1 cellular context compared by ENCODE assay signal in the genomic region with DNA sequence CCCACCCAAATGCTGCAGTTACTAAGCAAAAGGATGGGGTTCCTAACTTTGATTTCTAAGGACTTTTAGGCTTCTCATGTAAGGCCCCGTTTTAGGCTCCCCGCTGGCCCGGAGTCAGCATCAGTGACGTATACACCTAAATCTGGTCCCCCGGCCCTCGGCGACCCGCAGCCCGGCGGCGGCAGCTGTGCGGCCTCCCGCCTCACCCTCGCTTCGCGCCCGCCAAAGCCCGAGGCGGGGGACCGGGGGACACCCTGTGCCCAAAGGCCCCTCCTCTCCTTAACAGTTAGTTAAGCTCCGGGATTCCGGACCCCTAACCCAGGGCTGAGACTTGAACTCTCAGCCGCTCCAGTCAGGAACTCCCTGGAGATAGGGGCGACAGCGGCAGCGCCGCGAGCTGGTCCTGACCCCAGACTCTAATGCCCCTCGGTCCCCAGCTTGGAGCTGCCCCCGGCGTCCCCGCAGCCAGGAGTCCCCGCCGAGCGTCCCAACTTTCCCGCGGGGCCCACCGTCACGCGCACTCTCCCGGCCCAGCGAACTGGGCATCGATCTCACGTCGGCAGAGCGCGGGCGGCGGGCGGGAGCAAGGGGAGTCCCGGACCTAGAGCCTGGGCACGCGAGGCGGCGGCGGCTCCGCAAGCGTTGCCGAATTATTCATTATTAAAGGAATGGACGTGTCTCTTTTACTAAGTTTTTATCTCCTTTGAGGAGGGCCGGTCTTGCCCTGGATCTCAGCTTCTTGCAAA.
TF ChIP-seq lines count a peak whose summit lies in the region.

No MANE protein-coding gene starts in this region.

TF ChIP-seq in HEK293, 187 proteins besides CTCF, POLR2A, EP300 and RAD21 (continued from another document):
- TF ChIP-seq, protein P1, sequence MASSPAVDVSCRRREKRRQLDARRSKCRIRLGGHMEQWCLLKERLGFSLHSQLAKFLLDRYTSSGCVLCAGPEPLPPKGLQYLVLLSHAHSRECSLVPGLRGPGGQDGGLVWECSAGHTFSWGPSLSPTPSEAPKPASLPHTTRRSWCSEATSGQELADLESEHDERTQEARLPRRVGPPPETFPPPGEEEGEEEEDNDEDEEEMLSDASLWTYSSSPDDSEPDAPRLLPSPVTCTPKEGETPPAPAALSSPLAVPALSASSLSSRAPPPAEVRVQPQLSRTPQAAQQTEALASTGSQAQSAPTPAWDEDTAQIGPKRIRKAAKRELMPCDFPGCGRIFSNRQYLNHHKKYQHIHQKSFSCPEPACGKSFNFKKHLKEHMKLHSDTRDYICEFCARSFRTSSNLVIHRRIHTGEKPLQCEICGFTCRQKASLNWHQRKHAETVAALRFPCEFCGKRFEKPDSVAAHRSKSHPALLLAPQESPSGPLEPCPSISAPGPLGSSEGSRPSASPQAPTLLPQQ (tag by site-specific recombination; IDR thresholded peaks at IDR 0.05), result peak; percentile 94
- TF ChIP-seq, protein P2, sequence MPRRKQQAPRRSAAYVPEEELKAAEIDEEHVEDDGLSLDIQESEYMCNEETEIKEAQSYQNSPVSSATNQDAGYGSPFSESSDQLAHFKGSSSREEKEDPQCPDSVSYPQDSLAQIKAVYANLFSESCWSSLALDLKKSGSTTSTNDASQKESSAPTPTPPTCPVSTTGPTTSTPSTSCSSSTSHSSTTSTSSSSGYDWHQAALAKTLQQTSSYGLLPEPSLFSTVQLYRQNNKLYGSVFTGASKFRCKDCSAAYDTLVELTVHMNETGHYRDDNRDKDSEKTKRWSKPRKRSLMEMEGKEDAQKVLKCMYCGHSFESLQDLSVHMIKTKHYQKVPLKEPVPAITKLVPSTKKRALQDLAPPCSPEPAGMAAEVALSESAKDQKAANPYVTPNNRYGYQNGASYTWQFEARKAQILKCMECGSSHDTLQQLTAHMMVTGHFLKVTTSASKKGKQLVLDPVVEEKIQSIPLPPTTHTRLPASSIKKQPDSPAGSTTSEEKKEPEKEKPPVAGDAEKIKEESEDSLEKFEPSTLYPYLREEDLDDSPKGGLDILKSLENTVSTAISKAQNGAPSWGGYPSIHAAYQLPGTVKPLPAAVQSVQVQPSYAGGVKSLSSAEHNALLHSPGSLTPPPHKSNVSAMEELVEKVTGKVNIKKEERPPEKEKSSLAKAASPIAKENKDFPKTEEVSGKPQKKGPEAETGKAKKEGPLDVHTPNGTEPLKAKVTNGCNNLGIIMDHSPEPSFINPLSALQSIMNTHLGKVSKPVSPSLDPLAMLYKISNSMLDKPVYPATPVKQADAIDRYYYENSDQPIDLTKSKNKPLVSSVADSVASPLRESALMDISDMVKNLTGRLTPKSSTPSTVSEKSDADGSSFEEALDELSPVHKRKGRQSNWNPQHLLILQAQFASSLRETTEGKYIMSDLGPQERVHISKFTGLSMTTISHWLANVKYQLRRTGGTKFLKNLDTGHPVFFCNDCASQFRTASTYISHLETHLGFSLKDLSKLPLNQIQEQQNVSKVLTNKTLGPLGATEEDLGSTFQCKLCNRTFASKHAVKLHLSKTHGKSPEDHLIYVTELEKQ (tag by site-specific recombination; IDR thresholded peaks at IDR 0.05; ENCODE audit: borderline replicate concordance), result no peak
- TF ChIP-seq ZNF138 (tag by site-specific recombination; IDR thresholded peaks at IDR 0.05; ENCODE audit: borderline replicate concordance), result no peak
- no peak for TF ChIP-seq ZNF571 (tag by site-specific recombination; IDR thresholded peaks at IDR 0.05)
- TF ChIP-seq SP2 (tag by site-specific recombination; IDR thresholded peaks at IDR 0.05), result peak; percentile 35
- no peak for TF ChIP-seq ZNF776 (tag by site-specific recombination; IDR thresholded peaks at IDR 0.05; ENCODE audit: borderline replicate concordance)
- TF ChIP-seq ZBTB8A (tag by site-specific recombination; IDR thresholded peaks at IDR 0.05), result peak; percentile 72
- peak; percentile 44; the same call in 1 of the 2 replicates for TF ChIP-seq GLIS2 (tag by site-specific recombination; IDR thresholded peaks at IDR 0.05)
- peak; percentile 71; the same call in 1 of the 2 replicates for TF ChIP-seq ZNF335 (tag by site-specific recombination; conservative IDR thresholded peaks at IDR 0.05)
- no peak for TF ChIP-seq SCRT1 (tag by site-specific recombination; IDR thresholded peaks at IDR 0.05; ENCODE audit: borderline replicate concordance)
- peak; percentile 75 for TF ChIP-seq ZBTB48 (tag by site-specific recombination; IDR thresholded peaks at IDR 0.05)
- TF ChIP-seq, protein P3, sequence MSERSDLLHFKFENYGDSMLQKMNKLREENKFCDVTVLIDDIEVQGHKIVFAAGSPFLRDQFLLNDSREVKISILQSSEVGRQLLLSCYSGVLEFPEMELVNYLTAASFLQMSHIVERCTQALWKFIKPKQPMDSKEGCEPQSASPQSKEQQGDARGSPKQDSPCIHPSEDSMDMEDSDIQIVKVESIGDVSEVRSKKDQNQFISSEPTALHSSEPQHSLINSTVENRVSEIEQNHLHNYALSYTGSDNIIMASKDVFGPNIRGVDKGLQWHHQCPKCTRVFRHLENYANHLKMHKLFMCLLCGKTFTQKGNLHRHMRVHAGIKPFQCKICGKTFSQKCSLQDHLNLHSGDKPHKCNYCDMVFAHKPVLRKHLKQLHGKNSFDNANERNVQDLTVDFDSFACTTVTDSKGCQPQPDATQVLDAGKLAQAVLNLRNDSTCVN (tag by site-specific recombination; optimal IDR thresholded peaks at IDR 0.05), result peak; percentile 80
- no peak for TF ChIP-seq ZNF837 (tag by site-specific recombination; IDR thresholded peaks at IDR 0.05)
- peak; percentile 81 for TF ChIP-seq ZFP69B (tag by site-specific recombination; IDR thresholded peaks at IDR 0.05)
